In genomic region chr19:42242512-42243409, GRCh38 we compare ENCODE assay signal across 8 cellular contexts.
A peak's percentile ranks its signal among the peaks of the same experiment; 100 is the strongest.
DNase-seq lines count a peak whose midpoint lies in the region; ATAC-seq and TF ChIP-seq lines count a peak whose summit lies in the region.

Gene GSK3A (minus strand): TSS chr19:42242602. CDS start chr19:42242465, 137 bp downstream.

- H3K9me3 Mint-ChIP-seq in activated naive CD4-positive, alpha-beta T cell treated with anti-CD3 and anti-CD28 coated beads, Interleukin-2, amount 50 U/mL, for 24 hours: no peaks in the 10 kb centered on the region

- peak within 1 kb of the TSS; percentile 95 for H3K4me3 Mint-ChIP-seq in activated naive CD4-positive, alpha-beta T cell treated with anti-CD3 and anti-CD28 coated beads, Interleukin-2, amount 50 U/mL, for 24 hours

- H3K27me3 ChIP-seq in GM06990 (replicated peaks; ENCODE audit: control insufficient read depth, insufficient read depth, low read length): no peaks in the 10 kb centered on the region

- H3K36me3 Mint-ChIP-seq in activated naive CD4-positive, alpha-beta T cell treated with anti-CD3 and anti-CD28 coated beads, Interleukin-2, amount 50 U/mL, for 24 hours: peaks cover 3% of the 10 kb centered on the region

- DNase-seq in GM06990 (ENCODE audit: extremely low read depth, insufficient read length): peak; percentile 98
- peak; percentile 98 for DNase-seq in NCI-H1092 (lab: John Stamatoyannopoulos, UW)
- DNase-seq in germinal center (ENCODE audit: low spot score): peak; percentile 89
- peak; percentile 98 for DNase-seq in non-pigmented ciliary epithelial cell (ENCODE audit: low read depth)
- peak; percentile 100 for DNase-seq in superior temporal gyrus (ENCODE audit: extremely low spot score)

- H3K27ac Mint-ChIP-seq in activated naive CD4-positive, alpha-beta T cell treated with anti-CD3 and anti-CD28 coated beads, Interleukin-2, amount 50 U/mL, for 24 hours: peak within 1 kb of the TSS; percentile 96

- no peaks in the 10 kb centered on the region for H3K27me3 Mint-ChIP-seq in activated naive CD4-positive, alpha-beta T cell treated with anti-CD3 and anti-CD28 coated beads, Interleukin-2, amount 50 U/mL, for 24 hours

- H3K36me3 ChIP-seq in GM06990 (ENCODE audit: control insufficient read depth, insufficient read depth, low read length): peaks cover 8% of the 10 kb centered on the region

- TF ChIP-seq CTCF in GM06990 (IDR thresholded peaks at IDR 0.05; ENCODE audit: insufficient read depth, low read length, poor library complexity, severe bottlenecking): no peak

- peak within 1 kb of the TSS; percentile 94 for H3K4me3 ChIP-seq in GM06990 (replicated peaks; ENCODE audit: low read depth, low read length)

- H3K4me1 Mint-ChIP-seq in activated naive CD4-positive, alpha-beta T cell treated with anti-CD3 and anti-CD28 coated beads, Interleukin-2, amount 50 U/mL, for 24 hours: peaks cover 60% of the 10 kb centered on the region

- ATAC-seq in HG02588 (IDR thresholded peaks at IDR 0.05; ENCODE audit: unreplicated experiment) (peak; percentile 61), SK-N-SH treated with all-trans-retinoic acid at 6 μM for 48 hours (peak; percentile 87)

TF ChIP-seq in SK-N-SH treated with all-trans-retinoic acid at 6 μM for 48 hours, 23 proteins besides CTCF, POLR2A, EP300 and RAD21:
- TF ChIP-seq ZFP3 (CRISPR knock-in tag; IDR thresholded peaks at IDR 0.05) (0 out of 2 replicates have a peak, but pooled peaks have one; percentile 34), OSR1 (CRISPR knock-in tag; IDR thresholded peaks at IDR 0.05) (no peak)
- TF ChIP-seq, protein P1, sequence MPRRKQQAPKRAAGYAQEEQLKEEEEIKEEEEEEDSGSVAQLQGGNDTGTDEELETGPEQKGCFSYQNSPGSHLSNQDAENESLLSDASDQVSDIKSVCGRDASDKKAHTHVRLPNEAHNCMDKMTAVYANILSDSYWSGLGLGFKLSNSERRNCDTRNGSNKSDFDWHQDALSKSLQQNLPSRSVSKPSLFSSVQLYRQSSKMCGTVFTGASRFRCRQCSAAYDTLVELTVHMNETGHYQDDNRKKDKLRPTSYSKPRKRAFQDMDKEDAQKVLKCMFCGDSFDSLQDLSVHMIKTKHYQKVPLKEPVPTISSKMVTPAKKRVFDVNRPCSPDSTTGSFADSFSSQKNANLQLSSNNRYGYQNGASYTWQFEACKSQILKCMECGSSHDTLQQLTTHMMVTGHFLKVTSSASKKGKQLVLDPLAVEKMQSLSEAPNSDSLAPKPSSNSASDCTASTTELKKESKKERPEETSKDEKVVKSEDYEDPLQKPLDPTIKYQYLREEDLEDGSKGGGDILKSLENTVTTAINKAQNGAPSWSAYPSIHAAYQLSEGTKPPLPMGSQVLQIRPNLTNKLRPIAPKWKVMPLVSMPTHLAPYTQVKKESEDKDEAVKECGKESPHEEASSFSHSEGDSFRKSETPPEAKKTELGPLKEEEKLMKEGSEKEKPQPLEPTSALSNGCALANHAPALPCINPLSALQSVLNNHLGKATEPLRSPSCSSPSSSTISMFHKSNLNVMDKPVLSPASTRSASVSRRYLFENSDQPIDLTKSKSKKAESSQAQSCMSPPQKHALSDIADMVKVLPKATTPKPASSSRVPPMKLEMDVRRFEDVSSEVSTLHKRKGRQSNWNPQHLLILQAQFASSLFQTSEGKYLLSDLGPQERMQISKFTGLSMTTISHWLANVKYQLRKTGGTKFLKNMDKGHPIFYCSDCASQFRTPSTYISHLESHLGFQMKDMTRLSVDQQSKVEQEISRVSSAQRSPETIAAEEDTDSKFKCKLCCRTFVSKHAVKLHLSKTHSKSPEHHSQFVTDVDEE (CRISPR knock-in tag; IDR thresholded peaks at IDR 0.05): peak; percentile 36

Comparison
In these comparisons a context has a peak if more than half of its experiments do, and no peak if none do; other contexts are left out.
1. Peak in every context shown above with its lines: DNase-seq, ATAC-seq and H3K4me3 ChIP-seq.